ENCODE assay signal across 24 cellular contexts in the genomic region with DNA sequence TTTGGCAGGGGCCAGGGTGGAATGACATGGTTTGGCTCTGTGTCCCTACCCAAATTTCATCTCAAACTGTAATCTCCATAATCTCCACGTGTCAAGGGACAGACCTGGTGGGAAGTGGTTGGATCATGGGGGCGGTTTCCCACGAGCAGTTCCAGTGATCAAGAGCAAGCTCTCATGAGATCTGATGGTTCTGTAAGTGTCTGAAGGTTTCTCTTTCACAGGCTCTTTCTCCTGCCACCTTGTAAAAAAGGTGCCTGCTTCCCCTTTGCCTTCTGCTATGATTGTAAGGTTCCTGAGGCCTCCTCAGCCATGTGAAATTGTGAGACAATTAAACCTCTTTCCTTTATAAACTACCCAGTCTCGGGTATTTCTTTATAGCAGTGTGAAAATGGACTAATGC.
"Had no signal": no experiment of that assay in that cellular context is flagged by ENCODE, and none has a peak within 500 bp of the region (broad histone marks: within the 10 kb centered on the region; RNA-seq: fewer than 3 reads in every experiment).

No MANE protein-coding gene starts in this region.

- FAIRE-seq: endometrium, frontal cortex, kidney had no signal

- H3K4me3 ChIP-seq: colonic mucosa, gastroesophageal sphincter, heart left ventricle, hepatocyte, lower lobe of right lung, mucosa of descending colon had no signal

- H3K27ac ChIP-seq: colonic mucosa, epithelial cell of prostate, foreskin keratinocyte, gastroesophageal sphincter, heart left ventricle, hepatocyte, lower lobe of right lung had no signal

- H2AFZ ChIP-seq: hepatocyte had no signal

- ATAC-seq: esophagus mucosa, foreskin keratinocyte, gastroesophageal sphincter, heart left ventricle, left colon, left lobe of liver, left ventricle myocardium superior, lower lobe of right lung, mucosa of descending colon had no signal

- H3K4me2 ChIP-seq: hepatocyte had no signal

- H3K36me3 ChIP-seq: colonic mucosa had no signal

- H3K27me3 ChIP-seq: colonic mucosa, foreskin keratinocyte, gastroesophageal sphincter, heart left ventricle, hepatocyte had no signal

- H3K4me1 ChIP-seq: colonic mucosa, foreskin keratinocyte, gastroesophageal sphincter, lower lobe of right lung had no signal

- H3K9me3 ChIP-seq: colonic mucosa, gastroesophageal sphincter, heart left ventricle, lower lobe of right lung, mucosa of descending colon had no signal

- DNase-seq: colonic mucosa; cortex of kidney; effector CD8-positive, alpha-beta T cell; erythroblast; foreskin keratinocyte; heart left ventricle; hypothalamus; immature natural killer cell; islet precursor cell; kidney; kidney glomerular epithelial cell; left colon; left ventricle myocardium superior; lower lobe of right lung; mesenchymal stem cell; mucosa of descending colon; naive B cell had no signal

- H3K79me2 ChIP-seq: hepatocyte had no signal
